In genomic region chr5:135030123-135030517, GRCh38 we compare ENCODE assay signal across 10 cellular contexts. TPM values are rescaled to one million over a fixed set of nuclear protein-coding genes. Genes with fewer than 3 reads are reported as not detected.
DNase-seq lines count a peak whose midpoint lies in the region; ATAC-seq and TF ChIP-seq lines count a peak whose summit lies in the region.
"Had no signal": no experiment of that assay in that cellular context is flagged by ENCODE, and none has a peak within 500 bp of the region (broad histone marks: within the 10 kb centered on the region; RNA-seq: fewer than 3 reads in every experiment).

No MANE protein-coding gene starts in this region.

- 0 to 22% methylated on average over 2 to 4 of the region's 4 CpGs for WGBS in transverse colon (ENCODE audit: low coverage in 1 of 2), 2 donors
- 30 to 37% methylated on average over 4 of the region's 4 CpGs for WGBS in aorta, 2 donors

- no peak overlapping the region for H3K4me3 Mint-ChIP-seq in activated naive CD4-positive, alpha-beta T cell treated with anti-CD3 and anti-CD28 coated beads, Interleukin-2, amount 10 ng/mL, durations not matched to agents 7 days and 5 days
- H3K4me3 Mint-ChIP-seq in activated naive CD8-positive, alpha-beta T cell treated with anti-CD3 and anti-CD28 coated beads, Interleukin-2, amount 50 U/mL, for 24 hours, result peak overlapping the region; percentile 36

- no peaks in the 10 kb centered on the region for H3K9me3 Mint-ChIP-seq in activated naive CD4-positive, alpha-beta T cell treated with anti-CD3 and anti-CD28 coated beads, Interleukin-2, amount 10 ng/mL, durations not matched to agents 7 days and 5 days
- no peaks in the 10 kb centered on the region for H3K9me3 Mint-ChIP-seq in activated naive CD8-positive, alpha-beta T cell treated with anti-CD3 and anti-CD28 coated beads, Interleukin-2, amount 50 U/mL, for 24 hours

- H3K27me3 ChIP-seq in transverse colon (peaks cover 97% of the 10 kb centered on the region), aorta (ENCODE audit: control insufficient read depth in 1 of 2, insufficient read depth in 2 of 2, low read length in 1 of 2) (no peaks in the 10 kb centered on the region)

- no peak for TF ChIP-seq EP300 in transverse colon (IDR thresholded peaks at IDR 0.05; ENCODE audit: low read depth)

- in situ Hi-C loops in transverse colon (cut with MboI; ENCODE audit: low pct_ligation_motif_present in 1 of 4, low pct_unique_long_range_greater_than_20kb in 1 of 4, low sequenced_read_pairs in 3 of 4), result loop anchor here in 1 of 4 donors (25.0 kb wide), 1 partner anchor 157 kb away; no protein-coding TSS in a partner anchor

- no peak for TF ChIP-seq CTCF in transverse colon (IDR thresholded peaks at IDR 0.05)

- H3K4me3 ChIP-seq in transverse colon (peak overlapping the region in 2 of 4 donors; percentile 26 to 71), aorta (ENCODE audit: low read length in 2 of 2) (no peak overlapping the region)

- CTCF ChIA-PET in activated naive CD4-positive, alpha-beta T cell treated with anti-CD3 and anti-CD28 coated beads, Interleukin-2, amount 10 ng/mL, durations not matched to agents 7 days and 5 days (lab: Charles Lee), result no interaction called here

- peaks cover 8% of the 10 kb centered on the region for H3K36me3 Mint-ChIP-seq in activated naive CD4-positive, alpha-beta T cell treated with anti-CD3 and anti-CD28 coated beads, Interleukin-2, amount 10 ng/mL, durations not matched to agents 7 days and 5 days
- peaks cover 6% of the 10 kb centered on the region for H3K36me3 Mint-ChIP-seq in activated naive CD8-positive, alpha-beta T cell treated with anti-CD3 and anti-CD28 coated beads, Interleukin-2, amount 50 U/mL, for 24 hours (ENCODE audit: low read depth)

- H3K9me3 ChIP-seq in transverse colon (no peaks in the 10 kb centered on the region), aorta (ENCODE audit: control insufficient read depth, low read length) (no peaks in the 10 kb centered on the region)

- ATAC-seq in activated naive CD8-positive, alpha-beta T cell treated with anti-CD3 and anti-CD28 coated beads, Interleukin-2, amount 50 U/mL, for 24 hours, result no peak
- no peak for ATAC-seq in aorta (ENCODE audit: low FRiP score)

- TF ChIP-seq POLR2A in transverse colon (IDR thresholded peaks at IDR 0.05), result no peak

- no peaks in the 10 kb centered on the region for H3K36me3 ChIP-seq in transverse colon
- no peaks in the 10 kb centered on the region for H3K36me3 ChIP-seq in aorta (ENCODE audit: control insufficient read depth in 1 of 2, insufficient read depth in 2 of 2, low read length in 1 of 2)

- H3K27ac Mint-ChIP-seq in activated naive CD4-positive, alpha-beta T cell treated with anti-CD3 and anti-CD28 coated beads, Interleukin-2, amount 10 ng/mL, durations not matched to agents 7 days and 5 days, result peak overlapping the region; percentile 19
- no peak overlapping the region for H3K27ac Mint-ChIP-seq in activated naive CD8-positive, alpha-beta T cell treated with anti-CD3 and anti-CD28 coated beads, Interleukin-2, amount 50 U/mL, for 24 hours

- intact Hi-C loops in transverse colon (cut with DNase I; ENCODE audit: low total_unique reads), result no loop called here
- intact Hi-C loops in posterior vena cava (cut with DNase I), result loop anchor here in 1 of 2 donors (10.0 kb wide), 1 partner anchor 305 kb away; no protein-coding TSS in a partner anchor
- intact Hi-C loops in aorta (cut with DNase I), result no loop called here

- peaks cover 35% of the 10 kb centered on the region for H3K4me1 Mint-ChIP-seq in activated naive CD4-positive, alpha-beta T cell treated with anti-CD3 and anti-CD28 coated beads, Interleukin-2, amount 10 ng/mL, durations not matched to agents 7 days and 5 days
- peaks cover 31% of the 10 kb centered on the region for H3K4me1 Mint-ChIP-seq in activated naive CD8-positive, alpha-beta T cell treated with anti-CD3 and anti-CD28 coated beads, Interleukin-2, amount 50 U/mL, for 24 hours

- no peak for DNase-seq in activated naive CD4-positive, alpha-beta T cell treated with anti-CD3 and anti-CD28 coated beads, Interleukin-2, amount 10 ng/mL, durations not matched to agents 7 days and 5 days
- DNase-seq in activated naive CD4-positive, alpha-beta T cell treated with anti-CD3 and anti-CD28 coated beads, Interleukin-2, amount 50 U/mL, for 16 hours, result no peak
- DNase-seq in activated naive CD8-positive, alpha-beta T cell treated with anti-CD3 and anti-CD28 coated beads, Interleukin-2, amount 50 U/mL, for 24 hours, result no peak
- DNase-seq in iris pigment epithelial cell (ENCODE audit: low read depth) (peak; percentile 45), transverse colon (no peak), posterior vena cava (ENCODE audit: low spot score) (no peak), NCI-H2107 (lab: John Stamatoyannopoulos, UW) (no peak), aorta (no peak)
- DNase-seq: NCI-H1436 treated with DMSO at 0.1 percent for 48 hours had no signal

- H3K4me1 ChIP-seq in transverse colon (peaks cover 22 to 41% (median 36%) of the 10 kb centered on the region in 4 donors), aorta (ENCODE audit: control insufficient read depth in 1 of 2, insufficient read depth in 2 of 2, low read length in 2 of 2) (no peaks in the 10 kb centered on the region)

- H3K27me3 Mint-ChIP-seq in activated naive CD4-positive, alpha-beta T cell treated with anti-CD3 and anti-CD28 coated beads, Interleukin-2, amount 10 ng/mL, durations not matched to agents 7 days and 5 days, result peaks cover 95% of the 10 kb centered on the region
- H3K27me3 Mint-ChIP-seq in activated naive CD8-positive, alpha-beta T cell treated with anti-CD3 and anti-CD28 coated beads, Interleukin-2, amount 50 U/mL, for 24 hours, result peaks cover 70% of the 10 kb centered on the region

- H3K27ac ChIP-seq in transverse colon (peak overlapping the region; percentile 64 to 85 (median 72)), aorta (ENCODE audit: low read depth in 1 of 2, low read length in 2 of 2) (no peak overlapping the region)

RNA-seq across cellular contexts. Expression of gene PITX1, which starts 3.9 kb away (rescaled TPM):
- total RNA-seq in transverse colon, result 10 to 100 TPM in 1 of 4 donors, 1 to 10 TPM in 3; 3.7 to 13.9 (median 8.4) TPM
- total RNA-seq in posterior vena cava, result under 1 TPM; 0.81 to 0.97 TPM
- under 1 TPM in 1 of 2 donors, not detected in 1; 0.39 TPM for total RNA-seq in aorta
- polyA plus RNA-seq in aorta, result 1 to 10 TPM in 1 of 2 donors, under 1 TPM in 1; 0.49 to 2.3 TPM
- total RNA-seq: kidney epithelial cell had no signal

Comparison
In these comparisons a context has a peak if more than half of its experiments do, and no peak if none do; other contexts are left out.
1. H3K27ac ChIP-seq: peak in transverse colon (4 of 4); none in aorta (0 of 2).